Comparison of ENCODE assay signal across 2 cellular contexts in the genomic region with DNA sequence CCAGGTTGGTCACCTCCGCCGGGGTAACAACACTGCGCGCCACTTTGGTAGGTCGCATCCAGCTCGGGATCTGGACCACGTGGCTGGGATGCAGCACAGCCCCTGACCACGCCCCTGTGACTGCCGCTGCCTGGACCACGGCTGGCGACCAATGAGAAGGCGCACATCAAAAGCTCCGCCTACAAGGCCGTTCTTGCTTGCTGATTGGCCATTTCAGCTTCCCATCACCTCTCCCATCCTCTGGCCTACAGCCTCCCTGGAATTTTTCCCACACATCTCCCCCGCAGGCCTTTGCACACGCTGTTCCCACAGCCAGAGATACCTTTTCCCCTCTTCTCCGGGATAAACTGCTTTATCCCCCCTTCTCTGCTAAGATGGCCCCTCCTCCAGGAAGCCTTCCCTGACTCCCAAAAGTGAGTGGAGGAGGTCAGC.
TF ChIP-seq lines count a peak whose summit lies in the region.

No MANE protein-coding gene starts in this region.

TF ChIP-seq in IMR-90, 13 proteins besides CTCF, POLR2A, EP300 and RAD21:
- TF ChIP-seq SMC3 (IDR thresholded peaks at IDR 0.05; ENCODE audit: low read depth, low read length) = no peak
- no peak for TF ChIP-seq FOS (IDR thresholded peaks at IDR 0.05; ENCODE audit: low read depth, low read length)
- TF ChIP-seq, protein P1, sequence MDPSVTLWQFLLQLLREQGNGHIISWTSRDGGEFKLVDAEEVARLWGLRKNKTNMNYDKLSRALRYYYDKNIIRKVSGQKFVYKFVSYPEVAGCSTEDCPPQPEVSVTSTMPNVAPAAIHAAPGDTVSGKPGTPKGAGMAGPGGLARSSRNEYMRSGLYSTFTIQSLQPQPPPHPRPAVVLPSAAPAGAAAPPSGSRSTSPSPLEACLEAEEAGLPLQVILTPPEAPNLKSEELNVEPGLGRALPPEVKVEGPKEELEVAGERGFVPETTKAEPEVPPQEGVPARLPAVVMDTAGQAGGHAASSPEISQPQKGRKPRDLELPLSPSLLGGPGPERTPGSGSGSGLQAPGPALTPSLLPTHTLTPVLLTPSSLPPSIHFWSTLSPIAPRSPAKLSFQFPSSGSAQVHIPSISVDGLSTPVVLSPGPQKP (IDR thresholded peaks at IDR 0.05; ENCODE audit: borderline replicate concordance, low read depth, low read length) = no peak
- TF ChIP-seq NFE2L2 (IDR thresholded peaks at IDR 0.05; ENCODE audit: low read depth, low read length) = no peak
- TF ChIP-seq, protein P2, sequence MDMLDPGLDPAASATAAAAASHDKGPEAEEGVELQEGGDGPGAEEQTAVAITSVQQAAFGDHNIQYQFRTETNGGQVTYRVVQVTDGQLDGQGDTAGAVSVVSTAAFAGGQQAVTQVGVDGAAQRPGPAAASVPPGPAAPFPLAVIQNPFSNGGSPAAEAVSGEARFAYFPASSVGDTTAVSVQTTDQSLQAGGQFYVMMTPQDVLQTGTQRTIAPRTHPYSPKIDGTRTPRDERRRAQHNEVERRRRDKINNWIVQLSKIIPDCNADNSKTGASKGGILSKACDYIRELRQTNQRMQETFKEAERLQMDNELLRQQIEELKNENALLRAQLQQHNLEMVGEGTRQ (IDR thresholded peaks at IDR 0.05; ENCODE audit: low read depth, low read length) = peak; percentile 34; the same call in 1 of the 2 replicates

TF ChIP-seq in K562, 482 proteins besides CTCF, POLR2A, EP300 and RAD21 (continues in another document):
- TF ChIP-seq ZNF431 (CRISPR knock-in tag; IDR thresholded peaks at IDR 0.05) = no peak
- TF ChIP-seq, protein P3, sequence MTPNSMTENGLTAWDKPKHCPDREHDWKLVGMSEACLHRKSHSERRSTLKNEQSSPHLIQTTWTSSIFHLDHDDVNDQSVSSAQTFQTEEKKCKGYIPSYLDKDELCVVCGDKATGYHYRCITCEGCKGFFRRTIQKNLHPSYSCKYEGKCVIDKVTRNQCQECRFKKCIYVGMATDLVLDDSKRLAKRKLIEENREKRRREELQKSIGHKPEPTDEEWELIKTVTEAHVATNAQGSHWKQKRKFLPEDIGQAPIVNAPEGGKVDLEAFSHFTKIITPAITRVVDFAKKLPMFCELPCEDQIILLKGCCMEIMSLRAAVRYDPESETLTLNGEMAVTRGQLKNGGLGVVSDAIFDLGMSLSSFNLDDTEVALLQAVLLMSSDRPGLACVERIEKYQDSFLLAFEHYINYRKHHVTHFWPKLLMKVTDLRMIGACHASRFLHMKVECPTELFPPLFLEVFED (CRISPR knock-in tag; conservative IDR thresholded peaks at IDR 0.05) = no peak
- TF ChIP-seq, protein P4, sequence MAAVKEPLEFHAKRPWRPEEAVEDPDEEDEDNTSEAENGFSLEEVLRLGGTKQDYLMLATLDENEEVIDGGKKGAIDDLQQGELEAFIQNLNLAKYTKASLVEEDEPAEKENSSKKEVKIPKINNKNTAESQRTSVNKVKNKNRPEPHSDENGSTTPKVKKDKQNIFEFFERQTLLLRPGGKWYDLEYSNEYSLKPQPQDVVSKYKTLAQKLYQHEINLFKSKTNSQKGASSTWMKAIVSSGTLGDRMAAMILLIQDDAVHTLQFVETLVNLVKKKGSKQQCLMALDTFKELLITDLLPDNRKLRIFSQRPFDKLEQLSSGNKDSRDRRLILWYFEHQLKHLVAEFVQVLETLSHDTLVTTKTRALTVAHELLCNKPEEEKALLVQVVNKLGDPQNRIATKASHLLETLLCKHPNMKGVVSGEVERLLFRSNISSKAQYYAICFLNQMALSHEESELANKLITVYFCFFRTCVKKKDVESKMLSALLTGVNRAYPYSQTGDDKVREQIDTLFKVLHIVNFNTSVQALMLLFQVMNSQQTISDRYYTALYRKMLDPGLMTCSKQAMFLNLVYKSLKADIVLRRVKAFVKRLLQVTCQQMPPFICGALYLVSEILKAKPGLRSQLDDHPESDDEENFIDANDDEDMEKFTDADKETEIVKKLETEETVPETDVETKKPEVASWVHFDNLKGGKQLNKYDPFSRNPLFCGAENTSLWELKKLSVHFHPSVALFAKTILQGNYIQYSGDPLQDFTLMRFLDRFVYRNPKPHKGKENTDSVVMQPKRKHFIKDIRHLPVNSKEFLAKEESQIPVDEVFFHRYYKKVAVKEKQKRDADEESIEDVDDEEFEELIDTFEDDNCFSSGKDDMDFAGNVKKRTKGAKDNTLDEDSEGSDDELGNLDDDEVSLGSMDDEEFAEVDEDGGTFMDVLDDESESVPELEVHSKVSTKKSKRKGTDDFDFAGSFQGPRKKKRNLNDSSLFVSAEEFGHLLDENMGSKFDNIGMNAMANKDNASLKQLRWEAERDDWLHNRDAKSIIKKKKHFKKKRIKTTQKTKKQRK (IDR thresholded peaks at IDR 0.05; ENCODE audit: borderline replicate concordance, low read depth, low read length) = no peak
- TF ChIP-seq KDM1A (IDR thresholded peaks at IDR 0.05) = peak; percentile 84 to 90
- peak; percentile 93 for TF ChIP-seq ZFP36 (IDR thresholded peaks at IDR 0.05; ENCODE audit: low read depth, low read length, partially characterized antibody)
- no peak for TF ChIP-seq NR4A1 (CRISPR knock-in tag; IDR thresholded peaks at IDR 0.05)
- TF ChIP-seq NR4A1 (tag; IDR thresholded peaks at IDR 0.05) = no peak
- TF ChIP-seq NCOA1 (IDR thresholded peaks at IDR 0.05; ENCODE audit: low read depth) = no peak
- TF ChIP-seq CBX3 (IDR thresholded peaks at IDR 0.05; ENCODE audit: borderline replicate concordance in 1 of 2, low read length in 2 of 2) = no peak
- no peak for TF ChIP-seq GATAD2B (IDR thresholded peaks at IDR 0.05; ENCODE audit: borderline replicate concordance)
- TF ChIP-seq, protein P5, sequence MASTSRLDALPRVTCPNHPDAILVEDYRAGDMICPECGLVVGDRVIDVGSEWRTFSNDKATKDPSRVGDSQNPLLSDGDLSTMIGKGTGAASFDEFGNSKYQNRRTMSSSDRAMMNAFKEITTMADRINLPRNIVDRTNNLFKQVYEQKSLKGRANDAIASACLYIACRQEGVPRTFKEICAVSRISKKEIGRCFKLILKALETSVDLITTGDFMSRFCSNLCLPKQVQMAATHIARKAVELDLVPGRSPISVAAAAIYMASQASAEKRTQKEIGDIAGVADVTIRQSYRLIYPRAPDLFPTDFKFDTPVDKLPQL (IDR thresholded peaks at IDR 0.05; ENCODE audit: extremely low read depth, insufficient read length) = no peak
- no peak for TF ChIP-seq ZBTB1 (CRISPR knock-in tag; IDR thresholded peaks at IDR 0.05; ENCODE audit: borderline replicate concordance, low read depth)
- TF ChIP-seq, protein P6, sequence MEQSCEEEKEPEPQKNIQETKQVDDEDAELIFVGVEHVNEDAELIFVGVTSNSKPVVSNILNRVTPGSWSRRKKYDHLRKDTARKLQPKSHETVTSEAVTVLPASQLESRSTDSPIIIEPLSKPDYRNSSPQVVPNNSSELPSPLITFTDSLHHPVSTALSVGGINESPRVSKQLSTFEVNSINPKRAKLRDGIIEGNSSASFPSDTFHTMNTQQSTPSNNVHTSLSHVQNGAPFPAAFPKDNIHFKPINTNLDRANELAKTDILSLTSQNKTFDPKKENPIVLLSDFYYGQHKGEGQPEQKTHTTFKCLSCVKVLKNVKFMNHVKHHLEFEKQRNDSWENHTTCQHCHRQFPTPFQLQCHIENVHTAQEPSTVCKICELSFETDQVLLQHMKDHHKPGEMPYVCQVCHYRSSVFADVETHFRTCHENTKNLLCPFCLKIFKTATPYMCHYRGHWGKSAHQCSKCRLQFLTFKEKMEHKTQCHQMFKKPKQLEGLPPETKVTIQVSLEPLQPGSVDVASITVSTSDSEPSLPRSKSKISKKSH (CRISPR knock-in tag; IDR thresholded peaks at IDR 0.05) = no peak
- no peak for TF ChIP-seq ZKSCAN1 (IDR thresholded peaks at IDR 0.05; ENCODE audit: low read depth, low read length)
- no peak for TF ChIP-seq MTA2 (IDR thresholded peaks at IDR 0.05; ENCODE audit: low read depth)
- TF ChIP-seq GTF2E2 (tag; IDR thresholded peaks at IDR 0.05) = no peak
- TF ChIP-seq FOXA3 (CRISPR knock-in tag; conservative IDR thresholded peaks at IDR 0.05 in 1 of 2, IDR thresholded peaks at IDR 0.05 in 1 of 2) = no peak
- no peak for TF ChIP-seq ETV1 (tag; conservative IDR thresholded peaks at IDR 0.05; ENCODE audit: low read depth)
- TF ChIP-seq, protein P7, sequence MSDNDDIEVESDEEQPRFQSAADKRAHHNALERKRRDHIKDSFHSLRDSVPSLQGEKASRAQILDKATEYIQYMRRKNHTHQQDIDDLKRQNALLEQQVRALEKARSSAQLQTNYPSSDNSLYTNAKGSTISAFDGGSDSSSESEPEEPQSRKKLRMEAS (CRISPR knock-in tag; IDR thresholded peaks at IDR 0.05) = peak; percentile 77
- peak in 1 of 2 experiments; percentile 51; a peak in 1 of 4 replicates for TF ChIP-seq HDAC1 (IDR thresholded peaks at IDR 0.05)
- TF ChIP-seq, protein P8, sequence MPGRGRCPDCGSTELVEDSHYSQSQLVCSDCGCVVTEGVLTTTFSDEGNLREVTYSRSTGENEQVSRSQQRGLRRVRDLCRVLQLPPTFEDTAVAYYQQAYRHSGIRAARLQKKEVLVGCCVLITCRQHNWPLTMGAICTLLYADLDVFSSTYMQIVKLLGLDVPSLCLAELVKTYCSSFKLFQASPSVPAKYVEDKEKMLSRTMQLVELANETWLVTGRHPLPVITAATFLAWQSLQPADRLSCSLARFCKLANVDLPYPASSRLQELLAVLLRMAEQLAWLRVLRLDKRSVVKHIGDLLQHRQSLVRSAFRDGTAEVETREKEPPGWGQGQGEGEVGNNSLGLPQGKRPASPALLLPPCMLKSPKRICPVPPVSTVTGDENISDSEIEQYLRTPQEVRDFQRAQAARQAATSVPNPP (IDR thresholded peaks at IDR 0.05; ENCODE audit: borderline replicate concordance, insufficient read depth, insufficient read length) = no peak
- TF ChIP-seq BCL6 (CRISPR knock-in tag; IDR thresholded peaks at IDR 0.05) = no peak
- TF ChIP-seq, protein P9, sequence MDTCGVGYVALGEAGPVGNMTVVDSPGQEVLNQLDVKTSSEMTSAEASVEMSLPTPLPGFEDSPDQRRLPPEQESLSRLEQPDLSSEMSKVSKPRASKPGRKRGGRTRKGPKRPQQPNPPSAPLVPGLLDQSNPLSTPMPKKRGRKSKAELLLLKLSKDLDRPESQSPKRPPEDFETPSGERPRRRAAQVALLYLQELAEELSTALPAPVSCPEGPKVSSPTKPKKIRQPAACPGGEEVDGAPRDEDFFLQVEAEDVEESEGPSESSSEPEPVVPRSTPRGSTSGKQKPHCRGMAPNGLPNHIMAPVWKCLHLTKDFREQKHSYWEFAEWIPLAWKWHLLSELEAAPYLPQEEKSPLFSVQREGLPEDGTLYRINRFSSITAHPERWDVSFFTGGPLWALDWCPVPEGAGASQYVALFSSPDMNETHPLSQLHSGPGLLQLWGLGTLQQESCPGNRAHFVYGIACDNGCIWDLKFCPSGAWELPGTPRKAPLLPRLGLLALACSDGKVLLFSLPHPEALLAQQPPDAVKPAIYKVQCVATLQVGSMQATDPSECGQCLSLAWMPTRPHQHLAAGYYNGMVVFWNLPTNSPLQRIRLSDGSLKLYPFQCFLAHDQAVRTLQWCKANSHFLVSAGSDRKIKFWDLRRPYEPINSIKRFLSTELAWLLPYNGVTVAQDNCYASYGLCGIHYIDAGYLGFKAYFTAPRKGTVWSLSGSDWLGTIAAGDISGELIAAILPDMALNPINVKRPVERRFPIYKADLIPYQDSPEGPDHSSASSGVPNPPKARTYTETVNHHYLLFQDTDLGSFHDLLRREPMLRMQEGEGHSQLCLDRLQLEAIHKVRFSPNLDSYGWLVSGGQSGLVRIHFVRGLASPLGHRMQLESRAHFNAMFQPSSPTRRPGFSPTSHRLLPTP (IDR thresholded peaks at IDR 0.05; ENCODE audit: borderline replicate concordance, extremely low read depth, insufficient read length) = no peak
- TF ChIP-seq, protein P10, sequence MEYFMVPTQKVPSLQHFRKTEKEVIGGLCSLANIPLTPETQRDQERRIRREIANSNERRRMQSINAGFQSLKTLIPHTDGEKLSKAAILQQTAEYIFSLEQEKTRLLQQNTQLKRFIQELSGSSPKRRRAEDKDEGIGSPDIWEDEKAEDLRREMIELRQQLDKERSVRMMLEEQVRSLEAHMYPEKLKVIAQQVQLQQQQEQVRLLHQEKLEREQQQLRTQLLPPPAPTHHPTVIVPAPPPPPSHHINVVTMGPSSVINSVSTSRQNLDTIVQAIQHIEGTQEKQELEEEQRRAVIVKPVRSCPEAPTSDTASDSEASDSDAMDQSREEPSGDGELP (CRISPR knock-in tag; IDR thresholded peaks at IDR 0.05; ENCODE audit: borderline replicate concordance) = peak; percentile 16; the same call in 1 of the 2 replicates
- no peak for TF ChIP-seq TEAD2 (tag; IDR thresholded peaks at IDR 0.05)
- no peak for TF ChIP-seq YY1 (IDR thresholded peaks at IDR 0.05; ENCODE audit: borderline replicate concordance in 1 of 3, control insufficient read depth in 1 of 3, extremely low read depth in 1 of 3, insufficient read depth in 3 of 3, insufficient read length in 1 of 3, insufficient replicate concordance in 2 of 3, low read depth in 1 of 3, low read length in 2 of 3)
- no peak for TF ChIP-seq ZNF75A (CRISPR knock-in tag; IDR thresholded peaks at IDR 0.05)
- TF ChIP-seq CHCHD3 (CRISPR knock-in tag; IDR thresholded peaks at IDR 0.05) = no peak
- 0 out of 4 replicates have a peak, but pooled peaks of 1 of the 2 experiments have one; percentile 10 for TF ChIP-seq NRF1 (conservative IDR thresholded peaks at IDR 0.05 in 1 of 2, IDR thresholded peaks at IDR 0.05 in 1 of 2)
- TF ChIP-seq NFRKB (IDR thresholded peaks at IDR 0.05; ENCODE audit: low read depth) = no peak
- TF ChIP-seq, protein P2 (CRISPR knock-in tag; IDR thresholded peaks at IDR 0.05) = peak; percentile 79
- TF ChIP-seq MXI1 (IDR thresholded peaks at IDR 0.05; ENCODE audit: low read depth, low read length) = 0 out of 2 replicates have a peak, but pooled peaks have one; percentile 49
- 0 out of 2 replicates have a peak, but pooled peaks have one; percentile 23 for TF ChIP-seq CXXC5 (CRISPR knock-in tag; IDR thresholded peaks at IDR 0.05)
- TF ChIP-seq, protein P11, sequence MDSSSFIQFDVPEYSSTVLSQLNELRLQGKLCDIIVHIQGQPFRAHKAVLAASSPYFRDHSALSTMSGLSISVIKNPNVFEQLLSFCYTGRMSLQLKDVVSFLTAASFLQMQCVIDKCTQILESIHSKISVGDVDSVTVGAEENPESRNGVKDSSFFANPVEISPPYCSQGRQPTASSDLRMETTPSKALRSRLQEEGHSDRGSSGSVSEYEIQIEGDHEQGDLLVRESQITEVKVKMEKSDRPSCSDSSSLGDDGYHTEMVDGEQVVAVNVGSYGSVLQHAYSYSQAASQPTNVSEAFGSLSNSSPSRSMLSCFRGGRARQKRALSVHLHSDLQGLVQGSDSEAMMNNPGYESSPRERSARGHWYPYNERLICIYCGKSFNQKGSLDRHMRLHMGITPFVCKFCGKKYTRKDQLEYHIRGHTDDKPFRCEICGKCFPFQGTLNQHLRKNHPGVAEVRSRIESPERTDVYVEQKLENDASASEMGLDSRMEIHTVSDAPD (CRISPR knock-in tag; IDR thresholded peaks at IDR 0.05) = no peak
- peak; percentile 25 for TF ChIP-seq SP2 (IDR thresholded peaks at IDR 0.05; ENCODE audit: extremely low read depth, low read depth, low read length, poor library complexity, severe bottlenecking)
- no peak for TF ChIP-seq ZNF140 (CRISPR knock-in tag; IDR thresholded peaks at IDR 0.05)
- TF ChIP-seq RFX1 (IDR thresholded peaks at IDR 0.05) = no peak
- no peak for TF ChIP-seq C11orf30 (IDR thresholded peaks at IDR 0.05; ENCODE audit: low read depth)
- no peak for TF ChIP-seq MCM3 (IDR thresholded peaks at IDR 0.05)
- TF ChIP-seq MCM5 (IDR thresholded peaks at IDR 0.05; ENCODE audit: low read depth) = no peak
- TF ChIP-seq KLF16 (IDR thresholded peaks at IDR 0.05) = no peak
- TF ChIP-seq HDAC2 (IDR thresholded peaks at IDR 0.05) = peak; percentile 65; the same call in 1 of the 2 replicates
- no peak for TF ChIP-seq ZNF76 (CRISPR knock-in tag; IDR thresholded peaks at IDR 0.05; ENCODE audit: borderline replicate concordance)
